ENCODE assay signal across 14 cellular contexts in genomic region chr18:74682141-74682997, GRCh38.
DNase-seq lines count a peak whose midpoint lies in the region; ATAC-seq, FAIRE-seq and TF ChIP-seq lines count a peak whose summit lies in the region.
"Had no signal": no experiment of that assay in that cellular context is flagged by ENCODE, and none has a peak within 500 bp of the region (broad histone marks: within the 10 kb centered on the region; RNA-seq: fewer than 3 reads in every experiment).

No MANE protein-coding gene starts in this region.

- H3K27me3 ChIP-seq in HepG2 (ENCODE audit: control insufficient read depth in 1 of 2, insufficient read depth in 2 of 2, low read length in 2 of 2) (no peaks in the 10 kb centered on the region), right lobe of liver (no peaks in the 10 kb centered on the region), tibial nerve (no peaks in the 10 kb centered on the region), H7 (ENCODE audit: control insufficient read depth, insufficient read depth, low read length) (no peaks in the 10 kb centered on the region)
- H3K27me3 ChIP-seq: SJSA1 had no signal

- POLR2A ChIA-PET in HepG2 (lab: Yijun Ruan, JAX) = no interaction called here

- H3K4me2 ChIP-seq in HepG2 (ENCODE audit: low read depth, low read length) = no peak overlapping the region

- H3K79me2 ChIP-seq in HepG2 (ENCODE audit: insufficient read depth, low read length) = no peaks in the 10 kb centered on the region

- FAIRE-seq in HepG2 (lab: Jason Lieb, UNC) (no peak), urothelium cell line (lab: Jason Lieb, UNC) (no peak)

- no peak overlapping the region for H2AFZ ChIP-seq in HepG2 (ENCODE audit: low read length)

- WGBS in HepG2 (ENCODE audit: low lambda C conversion rate) = 90% methylated on average over 11 of the region's 11 CpGs
- 92% methylated on average over 10 of the region's 11 CpGs for whole genome bisulfite sequencing in right lobe of liver (ENCODE audit: insufficient coverage, low coverage, low lambda C conversion rate, missing lambda C conversion rate)
- 57 to 66% methylated on average over 11 of the region's 11 CpGs for WGBS in tibial nerve, 2 donors

- no peaks in the 10 kb centered on the region for H4K20me1 ChIP-seq in HepG2 (ENCODE audit: insufficient read depth, low read length)

- no peak overlapping the region for H3K4me3 ChIP-seq in HepG2 (replicated peaks in 1 of 3; ENCODE audit: insufficient read depth in 1 of 3, low read depth in 2 of 3, low read length in 3 of 3)
- H3K4me3 ChIP-seq in right lobe of liver = no peak overlapping the region
- no peak overlapping the region for H3K4me3 ChIP-seq in fibroblast of mammary gland (ENCODE audit: control insufficient read depth, low read depth, low read length)
- no peak overlapping the region for H3K4me3 ChIP-seq in tibial nerve
- no peak overlapping the region for H3K4me3 ChIP-seq in H7 (ENCODE audit: insufficient read depth, low read depth, low read length)
- H3K4me3 ChIP-seq: SJSA1, thoracic aorta had no signal

- in situ Hi-C loops in HepG2 (cut with HindIII; ENCODE audit: extremely low pct_ligation_motif_present, low pct_unique_long_range_greater_than_20kb) = no loop called here

- no peak for ATAC-seq in HepG2
- ATAC-seq in right lobe of liver = no peak
- ATAC-seq: activated CD4-positive, CD25-positive, alpha-beta regulatory T cell treated with anti-CD3 and anti-CD28 coated beads, Interleukin-2, amount 50 U/mL, for 24 hours; naive thymus-derived CD8-positive, alpha-beta T cell had no signal

- no peak for TF ChIP-seq RAD21 in HepG2 (CRISPR knock-in tag; IDR thresholded peaks at IDR 0.05)

- H3K4me1 ChIP-seq in HepG2 (ENCODE audit: insufficient read depth, low read length) = peaks cover 5% of the 10 kb centered on the region
- H3K4me1 ChIP-seq in right lobe of liver = peaks cover 0 to 7% (median 0%) of the 10 kb centered on the region in 4 donors
- H3K4me1 ChIP-seq in tibial nerve = peaks cover 0 to 8% (median 0%) of the 10 kb centered on the region in 4 donors

- TF ChIP-seq CTCF in HepG2 (CRISPR knock-in tag; IDR thresholded peaks at IDR 0.05) (no peak), right lobe of liver (IDR thresholded peaks at IDR 0.05) (no peak), fibroblast of mammary gland (conservative IDR thresholded peaks at IDR 0.05; ENCODE audit: control insufficient read depth, insufficient read depth, low read depth, low read length) (no peak), tibial nerve (IDR thresholded peaks at IDR 0.05) (no peak)

- H3K36me3 ChIP-seq in HepG2 (replicated peaks in 1 of 2; ENCODE audit: control insufficient read depth in 1 of 2, insufficient read depth in 2 of 2, low read length in 2 of 2) = no peaks in the 10 kb centered on the region
- H3K36me3 ChIP-seq in right lobe of liver = no peaks in the 10 kb centered on the region
- H3K36me3 ChIP-seq in tibial nerve = peaks cover 0 to 30% (median 0%) of the 10 kb centered on the region in 3 donors
- H3K36me3 ChIP-seq in H7 (replicated peaks; ENCODE audit: control insufficient read depth, insufficient read depth, low read length) = no peaks in the 10 kb centered on the region

- CTCF ChIA-PET in HepG2 (lab: Yijun Ruan, JAX; ENCODE audit: low intra/inter-chr PET ratio, low total read pairs) = no interaction called here

- H3K9ac ChIP-seq in HepG2 (ENCODE audit: insufficient read depth, low read depth, low read length) = no peak overlapping the region

- H3K27ac ChIP-seq in HepG2 (ENCODE audit: extremely low read length, insufficient read depth, low read length) (no peak overlapping the region), right lobe of liver (no peak overlapping the region), tibial nerve (no peak overlapping the region)
- H3K27ac ChIP-seq: SJSA1, thoracic aorta had no signal

- peaks cover 4% of the 10 kb centered on the region; the same call in 1 of the 2 replicates for H3K9me3 ChIP-seq in HepG2 (ENCODE audit: low read length)
- H3K9me3 ChIP-seq in right lobe of liver = no peaks in the 10 kb centered on the region
- H3K9me3 ChIP-seq in tibial nerve = peaks cover 0 to 10% (median 3%) of the 10 kb centered on the region in 4 donors
- H3K9me3 ChIP-seq: SJSA1 had no signal

- no peak for TF ChIP-seq EP300 in HepG2 (IDR thresholded peaks at IDR 0.05; ENCODE audit: low read depth in 2 of 2, low read length in 2 of 2)
- no peak for TF ChIP-seq EP300 in HepG2 (CRISPR knock-in tag; IDR thresholded peaks at IDR 0.05; ENCODE audit: borderline replicate concordance)
- no peak for TF ChIP-seq EP300 in tibial nerve (IDR thresholded peaks at IDR 0.05)

- BruUV-seq in HepG2 (replicated peaks; lab: Mats Ljungman, UMichigan) = no TSS peak

- intact Hi-C loops in HepG2 (cut with micrococcal nuclease; ENCODE audit: unreplicated experiment) = no loop called here
- intact Hi-C loops in right lobe of liver (cut with DNase I) = no loop called here

- DNase-seq in HepG2 (ENCODE audit: low spot score) (no peak), right lobe of liver (no peak), NCI-H748 treated with DMSO at 0.1 percent for 48 hours (lab: John Stamatoyannopoulos, UW) (peak; percentile 20), fibroblast of mammary gland (ENCODE audit: low read depth) (peak; percentile 38), urothelium cell line (ENCODE audit: low spot score) (peak; percentile 14), tibial nerve (ENCODE audit: low spot score in 2 of 2) (no peak), NCI-H187 treated with DMSO at 0.1 percent for 48 hours (lab: John Stamatoyannopoulos, UW) (no peak), H7 (no peak)
- DNase-seq: NCI-H2227 treated with DMSO at 0.1 percent for 48 hours, T-helper 9 cell had no signal

- no peak for TF ChIP-seq POLR2A in HepG2 (IDR thresholded peaks at IDR 0.05; ENCODE audit: insufficient read depth in 1 of 2, low read depth in 2 of 2, low read length in 2 of 2)
- no peak for TF ChIP-seq POLR2A in right lobe of liver (IDR thresholded peaks at IDR 0.05)
- TF ChIP-seq POLR2A in tibial nerve (IDR thresholded peaks at IDR 0.05) = no peak

TF ChIP-seq in HepG2, 621 proteins besides CTCF, POLR2A, EP300 and RAD21:
- TF ChIP-seq MAFF (IDR thresholded peaks at IDR 0.05; ENCODE audit: low read depth, low read length) (peak; percentile 66), MAFK (conservative IDR thresholded peaks at IDR 0.05 in 1 of 2, IDR thresholded peaks at IDR 0.05 in 1 of 2; ENCODE audit: low read length in 2 of 2) (peak; percentile 63 to 81), MTERF4 (CRISPR knock-in tag; IDR thresholded peaks at IDR 0.05) (no peak)
TF ChIP-seq in HepG2: peak in this region for 2.

Comparison
In these comparisons a context has a peak if more than half of its experiments do, and no peak if none do; other contexts are left out.
1. DNase-seq: peak in NCI-H748 treated with DMSO at 0.1 percent for 48 hours (single experiment), fibroblast of mammary gland (single experiment) and urothelium cell line (single experiment); none in HepG2 (single experiment), right lobe of liver (0 of 3), tibial nerve (0 of 2), NCI-H187 treated with DMSO at 0.1 percent for 48 hours (single experiment) and H7 (single experiment).